Comparison of ENCODE assay signal across 8 cellular contexts in genomic region chr3:13479332-13479581, GRCh38. TPM values are rescaled to one million over a fixed set of nuclear protein-coding genes. Genes with fewer than 3 reads are reported as not detected.
DNase-seq lines count a peak whose midpoint lies in the region; ATAC-seq lines count a peak whose summit lies in the region.

No MANE protein-coding gene starts in this region.

- no peak for DNase-seq in Jurkat, Clone E6-1 (ENCODE audit: low read depth, low spot score)
- peak in 1 of 2 donors; percentile 47 for DNase-seq in activated naive CD4-positive, alpha-beta T cell treated with anti-CD3 and anti-CD28 coated beads, Interleukin-2, amount 50 U/mL, for 72 hours (ENCODE audit: low spot score in 2 of 2)
- DNase-seq in left cardiac atrium (peak; percentile 59), posterior cingulate gyrus (peak in 6 of 10 donors; percentile 85 to 99 (median 93)), kidney tubule cell (ENCODE audit: low spot score) (no peak), NCI-H1930 (lab: John Stamatoyannopoulos, UW) (no peak)

- peak overlapping the region; percentile 68 for H3K4me3 ChIP-seq in Jurkat, Clone E6-1 (ENCODE audit: low read length)

- H3K9me3 Mint-ChIP-seq in activated naive CD4-positive, alpha-beta T cell treated with anti-CD3 and anti-CD28 coated beads, Interleukin-2, amount 50 U/mL, for 72 hours: no peaks in the 10 kb centered on the region

- peak; percentile 0 for ATAC-seq in GM18502 (IDR thresholded peaks at IDR 0.05; ENCODE audit: poor library complexity, unreplicated experiment)
- ATAC-seq in activated naive CD4-positive, alpha-beta T cell treated with anti-CD3 and anti-CD28 coated beads, Interleukin-2, amount 50 U/mL, for 72 hours: peak; percentile 6 to 16
- peak; percentile 32 to 55 for ATAC-seq in left cardiac atrium
- no peak for ATAC-seq in HG03469 (IDR thresholded peaks at IDR 0.05; ENCODE audit: unreplicated experiment)

- H3K27ac Mint-ChIP-seq in activated naive CD4-positive, alpha-beta T cell treated with anti-CD3 and anti-CD28 coated beads, Interleukin-2, amount 50 U/mL, for 72 hours: peak overlapping the region; percentile 55 to 95

- intact Hi-C loops in left cardiac atrium (cut with DNase I) (no loop called here), posterior cingulate gyrus (cut with DNase I) (loop anchor here (2.0 kb wide), 1 partner anchor 16 kb away; no protein-coding TSS in a partner anchor)

- no peaks in the 10 kb centered on the region for H3K36me3 Mint-ChIP-seq in activated naive CD4-positive, alpha-beta T cell treated with anti-CD3 and anti-CD28 coated beads, Interleukin-2, amount 50 U/mL, for 72 hours

RNA-seq across cellular contexts. Expression of gene HDAC11, which starts 0.8 kb away (rescaled TPM):
- polyA plus RNA-seq in Jurkat, Clone E6-1 (2012; ENCODE audit: insufficient read depth, insufficient read length): 8.9 TPM
- total RNA-seq in activated naive CD4-positive, alpha-beta T cell treated with anti-CD3 and anti-CD28 coated beads, Interleukin-2, amount 50 U/mL, for 72 hours: 1 to 10 TPM; 3.7 TPM
- 10 to 100 TPM; 27.6 to 36.0 TPM for total RNA-seq in left cardiac atrium

RNA-seq across cellular contexts. Expression of gene NUP210, which starts 59.1 kb away (rescaled TPM):
- 24.5 TPM for polyA plus RNA-seq in Jurkat, Clone E6-1 (2012; ENCODE audit: insufficient read depth, insufficient read length)
- 100 to 1,000 TPM; 116 to 147 TPM for total RNA-seq in activated naive CD4-positive, alpha-beta T cell treated with anti-CD3 and anti-CD28 coated beads, Interleukin-2, amount 50 U/mL, for 72 hours
- total RNA-seq in left cardiac atrium: 1 to 10 TPM; 2.8 to 4.7 TPM

Comparison
In these comparisons a context has a peak if more than half of its experiments do, and no peak if none do; other contexts are left out.
1. DNase-seq: peak in left cardiac atrium (single experiment) and posterior cingulate gyrus (6 of 10); none in Jurkat, Clone E6-1 (single experiment), kidney tubule cell (single experiment) and NCI-H1930 (0 of 2).
2. RNA of gene HDAC11, which starts 0.8 kb away (total RNA-seq): 27.6 to 36.0 TPM in left cardiac atrium; 3.7 TPM in activated naive CD4-positive, alpha-beta T cell treated with anti-CD3 and anti-CD28 coated beads, Interleukin-2, amount 50 U/mL, for 72 hours; every median in the first group is over 4 times any median in the second.
3. RNA of gene NUP210, which starts 59.1 kb away (total RNA-seq): 116 to 147 TPM in activated naive CD4-positive, alpha-beta T cell treated with anti-CD3 and anti-CD28 coated beads, Interleukin-2, amount 50 U/mL, for 72 hours; 2.8 to 4.7 TPM in left cardiac atrium; every median in the first group is over 10 times any median in the second.